In genomic region chr13:45119469-45119989, GRCh38 we compare ENCODE assay signal across 8 cellular contexts. TPM values are rescaled to one million over a fixed set of nuclear protein-coding genes. Genes with fewer than 3 reads are reported as not detected.
DNase-seq lines count a peak whose midpoint lies in the region; ATAC-seq and TF ChIP-seq lines count a peak whose summit lies in the region.

No MANE protein-coding gene starts in this region.

- peak overlapping the region; percentile 84 to 92 (median 90) for H3K9ac ChIP-seq in BLaER1 treated with 17β-estradiol and CSF1 and Interleukin-3, amounts not matched to agents 10 nM and 100 nM
- peak overlapping the region; percentile 69 for H3K9ac ChIP-seq in neural cell (ENCODE audit: low read length)

- no peak for TF ChIP-seq CTCF in epithelial cell of esophagus (IDR thresholded peaks at IDR 0.05; ENCODE audit: insufficient read depth, low read depth, low read length, missing control alignments)
- no peak for TF ChIP-seq CTCF in neural cell (IDR thresholded peaks at IDR 0.05; ENCODE audit: poor library complexity, severe bottlenecking)
- TF ChIP-seq CTCF in tibial artery (IDR thresholded peaks at IDR 0.05): no peak

- peaks cover 19 to 23% (median 21%) of the 10 kb centered on the region in 10 experiments for H3K4me1 ChIP-seq in BLaER1 treated with 17β-estradiol and CSF1 and Interleukin-3, amounts not matched to agents 10 nM and 100 nM
- H3K4me1 ChIP-seq in tibial artery: peaks cover 0 to 24% (median 10%) of the 10 kb centered on the region in 4 donors

- H3K79me2 ChIP-seq in neural cell (replicated peaks; ENCODE audit: insufficient read depth, low read length): peaks cover 29% of the 10 kb centered on the region

- peak overlapping the region; percentile 71 to 93 (median 88) for H3K4me2 ChIP-seq in BLaER1 treated with 17β-estradiol and CSF1 and Interleukin-3, amounts not matched to agents 10 nM and 100 nM
- peak overlapping the region; percentile 51 for H3K4me2 ChIP-seq in neural cell (ENCODE audit: low read length)

- peaks cover 0 to 15% (median 11%) of the 10 kb centered on the region in 11 experiments; a peak in 11 of 22 replicates for H3K36me3 ChIP-seq in BLaER1 treated with 17β-estradiol and CSF1 and Interleukin-3, amounts not matched to agents 10 nM and 100 nM
- H3K36me3 ChIP-seq in MG63: peaks cover 16% of the 10 kb centered on the region
- no peaks in the 10 kb centered on the region for H3K36me3 ChIP-seq in neural cell (ENCODE audit: insufficient read depth, low read length)
- H3K36me3 ChIP-seq in tibial artery: no peaks in the 10 kb centered on the region

- ATAC-seq in GM21381 (IDR thresholded peaks at IDR 0.05; ENCODE audit: unreplicated experiment) (peak; percentile 29), GM18873 (IDR thresholded peaks at IDR 0.05; ENCODE audit: low FRiP score, unreplicated experiment) (no peak)

- peak overlapping the region; percentile 45 to 89 (median 84); a peak in 20 of 22 replicates for H3K27ac ChIP-seq in BLaER1 treated with 17β-estradiol and CSF1 and Interleukin-3, amounts not matched to agents 10 nM and 100 nM
- H3K27ac ChIP-seq in neural cell (ENCODE audit: low read length): no peak overlapping the region
- H3K27ac ChIP-seq in tibial artery: peak overlapping the region; percentile 74 to 83

- no peaks in the 10 kb centered on the region for H3K27me3 ChIP-seq in BLaER1 treated with 17β-estradiol and CSF1 and Interleukin-3, amounts not matched to agents 10 nM and 100 nM
- H3K27me3 ChIP-seq in MG63 (no peaks in the 10 kb centered on the region), neural cell (ENCODE audit: insufficient read depth, low read depth, low read length) (peaks cover 2% of the 10 kb centered on the region), tibial artery (no peaks in the 10 kb centered on the region)

- intact Hi-C loops in tibial artery (cut with DNase I; ENCODE audit: low total_unique reads): no loop called here

- no peaks in the 10 kb centered on the region for H3F3A ChIP-seq in neural cell (ENCODE audit: insufficient read depth, low read length, poor library complexity, severe bottlenecking)

- peak; percentile 23 for DNase-seq in MG63
- DNase-seq in activated CD4-positive, alpha-beta T cell treated with anti-CD3 and anti-CD28 coated beads, Interleukin-2, amount 50 U/mL, for 48 hours: peak; percentile 50 to 62
- peak; percentile 32 for DNase-seq in epithelial cell of esophagus (ENCODE audit: low read depth)
- DNase-seq in tibial artery: no peak

- H2AFZ ChIP-seq in neural cell (ENCODE audit: low read depth, low read length): peak overlapping the region; percentile 86

- H3K9me3 ChIP-seq in BLaER1 treated with 17β-estradiol and CSF1 and Interleukin-3, amounts not matched to agents 10 nM and 100 nM (replicated peaks in 1 of 11): no peaks in the 10 kb centered on the region
- no peaks in the 10 kb centered on the region for H3K9me3 ChIP-seq in MG63
- no peaks in the 10 kb centered on the region for H3K9me3 ChIP-seq in neural cell (ENCODE audit: low read length)
- no peaks in the 10 kb centered on the region for H3K9me3 ChIP-seq in tibial artery

- peak overlapping the region; percentile 68 to 93 (median 87) for H3K4me3 ChIP-seq in BLaER1 treated with 17β-estradiol and CSF1 and Interleukin-3, amounts not matched to agents 10 nM and 100 nM
- peak overlapping the region; percentile 96 for H3K4me3 ChIP-seq in MG63
- peak overlapping the region; percentile 69 for H3K4me3 ChIP-seq in epithelial cell of esophagus (ENCODE audit: low read length)
- H3K4me3 ChIP-seq in neural cell (ENCODE audit: low read length): peak overlapping the region; percentile 81
- H3K4me3 ChIP-seq in tibial artery: peak overlapping the region; percentile 75 to 77

- H3K9me2 ChIP-seq in neural cell (ENCODE audit: insufficient read depth, low read length): no peaks in the 10 kb centered on the region

- H4K20me1 ChIP-seq in BLaER1 treated with 17β-estradiol and CSF1 and Interleukin-3, amounts not matched to agents 10 nM and 100 nM: peaks cover 0 to 37% (median 29%) of the 10 kb centered on the region in 11 experiments; a peak in 16 of 22 replicates
- H4K20me1 ChIP-seq in neural cell (ENCODE audit: insufficient read depth): no peaks in the 10 kb centered on the region

- TF ChIP-seq EP300 in neural cell (conservative IDR thresholded peaks at IDR 0.05; ENCODE audit: poor library complexity, severe bottlenecking): no peak

- no peak for TF ChIP-seq RAD21 in neural cell (conservative IDR thresholded peaks at IDR 0.05)

TF ChIP-seq in neural cell, 6 proteins besides CTCF, POLR2A, EP300 and RAD21:
- no peak for TF ChIP-seq POLR2AphosphoS5 (IDR thresholded peaks at IDR 0.05)
- TF ChIP-seq EZH2 (IDR thresholded peaks at IDR 0.05; ENCODE audit: borderline replicate concordance, insufficient read depth, low read length, poor library complexity, severe bottlenecking): no peak
- no peak for TF ChIP-seq REST (IDR thresholded peaks at IDR 0.05; ENCODE audit: borderline replicate concordance)
- no peak for TF ChIP-seq TAF1 (IDR thresholded peaks at IDR 0.05; ENCODE audit: low read depth)
- TF ChIP-seq SMC3 (conservative IDR thresholded peaks at IDR 0.05; ENCODE audit: poor library complexity): no peak
- TF ChIP-seq MXI1 (conservative IDR thresholded peaks at IDR 0.05; ENCODE audit: poor library complexity, severe bottlenecking): no peak
TF ChIP-seq in neural cell: peak in this region for 0.

RNA-seq across cellular contexts. Expression of gene GTF2F2, which starts 0.8 kb away (rescaled TPM):
- total RNA-seq in MG63 (2014; rRNA removed; shearing (Covaris generic); ENCODE audit: low replicate concordance): 64.5 and 73.7 TPM in 2 replicates
- 28.7 and 29.6 TPM in 2 replicates for polyA plus RNA-seq in neural cell
- polyA minus RNA-seq in neural cell: 18.7 and 24.2 TPM in 2 replicates

Comparison
In these comparisons a context has a peak if more than half of its experiments do, and no peak if none do; other contexts are left out.
1. DNase-seq: peak in MG63 (single experiment), activated CD4-positive, alpha-beta T cell treated with anti-CD3 and anti-CD28 coated beads, Interleukin-2, amount 50 U/mL, for 48 hours (2 of 2) and epithelial cell of esophagus (single experiment); none in tibial artery (0 of 2).
2. Peak in every context shown above with its lines, with median percentiles within 50 percentile points of each other: H3K4me3 ChIP-seq.